ENCODE assay signal across 16 cellular contexts in the genomic region with DNA sequence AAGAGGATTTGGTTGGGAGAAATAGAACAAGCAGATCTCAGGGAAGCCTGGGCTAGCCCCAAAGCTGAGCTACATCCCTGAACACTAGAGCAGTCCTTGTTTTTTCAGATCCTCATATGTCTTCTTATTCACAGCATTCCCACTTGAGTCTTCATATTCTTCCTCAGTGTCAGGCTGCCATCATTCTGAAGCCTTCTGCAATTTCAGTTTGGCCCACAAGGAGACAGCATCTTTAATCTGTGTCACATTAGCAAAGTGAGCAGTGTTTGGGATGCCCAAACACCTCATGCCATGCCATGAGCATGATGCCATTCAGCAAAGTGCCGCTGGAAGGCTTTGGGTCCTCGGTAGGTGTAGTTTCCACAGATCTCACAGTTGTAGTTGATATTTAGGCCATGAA. TPM values are rescaled to one million over a fixed set of nuclear protein-coding genes. Genes with fewer than 3 reads are reported as not detected.
A peak's percentile ranks its signal among the peaks of the same experiment; 100 is the strongest.
DNase-seq lines count a peak whose midpoint lies in the region; ATAC-seq and TF ChIP-seq lines count a peak whose summit lies in the region.
"Had no signal": no experiment of that assay in that cellular context is flagged by ENCODE, and none has a peak within 500 bp of the region (broad histone marks: within the 10 kb centered on the region; RNA-seq: fewer than 3 reads in every experiment).

No MANE protein-coding gene starts in this region.

- POLR2A ChIA-PET in Panc1 (lab: Charles Lee), result no interaction called here

- H3K79me2 ChIP-seq in osteoblast (ENCODE audit: insufficient read depth, low read length), result no peaks in the 10 kb centered on the region
- no peaks in the 10 kb centered on the region for H3K79me2 ChIP-seq in MM.1S (ENCODE audit: low read length)

- H3K36me3 ChIP-seq in Panc1 (ENCODE audit: control insufficient read depth, insufficient read depth, low read length) (no peaks in the 10 kb centered on the region), endodermal cell (ENCODE audit: control insufficient read depth, insufficient read depth, low read length) (peaks cover 86% of the 10 kb centered on the region), osteoblast (ENCODE audit: insufficient read depth, low read length) (peaks cover 25% of the 10 kb centered on the region), MM.1S (replicated peaks; ENCODE audit: insufficient read depth, low read length) (no peaks in the 10 kb centered on the region)
- H3K36me3 ChIP-seq: SJSA1 had no signal

- H3K9ac ChIP-seq in endodermal cell (ENCODE audit: extremely low read depth, low read length, poor library complexity, severe bottlenecking) (no peak overlapping the region), MM.1S (ENCODE audit: low read length) (no peak overlapping the region)
- H3K9ac ChIP-seq: BLaER1, GM23248 had no signal

- H3K9me3 ChIP-seq in Panc1 (ENCODE audit: control insufficient read depth, insufficient read depth, low read depth, low read length) (no peaks in the 10 kb centered on the region), endodermal cell (ENCODE audit: control insufficient read depth, low read length) (no peaks in the 10 kb centered on the region), osteoblast (ENCODE audit: low read depth, low read length) (no peaks in the 10 kb centered on the region), MM.1S (replicated peaks; ENCODE audit: insufficient read depth, low read length) (no peaks in the 10 kb centered on the region)
- H3K9me3 ChIP-seq: BLaER1, SJSA1 had no signal

- peaks cover 35% of the 10 kb centered on the region for H3K36me3 Mint-ChIP-seq in endodermal cell (ENCODE audit: low read depth)

- in situ Hi-C loops in Panc1 (cut with HindIII; ENCODE audit: low pct_unique_long_range_greater_than_20kb, low sequenced_read_pairs), result no loop called here
- in situ Hi-C loops in KBM-7 (cut with MboI; ENCODE audit: low pct_unique_long_range_greater_than_20kb, low sequenced_read_pairs), result no loop called here

- H3K4me2 ChIP-seq in osteoblast (ENCODE audit: insufficient read depth, low read length) (no peak overlapping the region), MM.1S (ENCODE audit: low read depth, low read length) (no peak overlapping the region)
- H3K4me2 ChIP-seq: BLaER1 had no signal

- H3F3A ChIP-seq in MM.1S (ENCODE audit: insufficient read depth, low read length), result no peaks in the 10 kb centered on the region

- H3K27me3 ChIP-seq in Panc1 (ENCODE audit: control insufficient read depth, insufficient read depth, low read length), result 0 out of 2 replicates have a peak, but pooled peaks cover 3% of the 10 kb centered on the region
- H3K27me3 ChIP-seq in endodermal cell (ENCODE audit: control insufficient read depth, insufficient read depth, low read length, poor library complexity, severe bottlenecking), result no peaks in the 10 kb centered on the region
- no peaks in the 10 kb centered on the region for H3K27me3 ChIP-seq in osteoblast (ENCODE audit: insufficient read depth, low read length)
- H3K27me3 ChIP-seq in MM.1S (replicated peaks; ENCODE audit: insufficient read depth, low read length), result no peaks in the 10 kb centered on the region
- H3K27me3 ChIP-seq: BLaER1, SJSA1 had no signal

- intact Hi-C loops in Panc1 (cut with micrococcal nuclease; ENCODE audit: unreplicated experiment), result no loop called here

- H2AFZ ChIP-seq in osteoblast (ENCODE audit: low read length) (no peak overlapping the region), MM.1S (ENCODE audit: low read length) (no peak overlapping the region)
- H2AFZ ChIP-seq: GM23248 had no signal

- DNase-seq in Panc1 (ENCODE audit: low read depth, low spot score) (no peak), endodermal cell (no peak), osteoblast (ENCODE audit: insufficient read length, low spot score, missing footprints) (no peak), KBM-7 (no peak), MM.1S (no peak), GM03348 (ENCODE audit: low spot score) (no peak)
- DNase-seq: GM23248, NCI-H1930, NCI-H510A, T-helper 1 cell had no signal

- H3K4me1 ChIP-seq in Panc1 (ENCODE audit: control insufficient read depth, insufficient read depth, low read length), result no peaks in the 10 kb centered on the region
- no peaks in the 10 kb centered on the region for H3K4me1 ChIP-seq in endodermal cell (ENCODE audit: control insufficient read depth, insufficient read depth, low read length)
- peaks cover 21% of the 10 kb centered on the region for H3K4me1 ChIP-seq in osteoblast (ENCODE audit: insufficient read depth, low read length)
- H3K4me1 ChIP-seq in MM.1S (ENCODE audit: low read length), result no peaks in the 10 kb centered on the region
- H3K4me1 ChIP-seq: BLaER1, SJSA1 had no signal

- H3K27me3 Mint-ChIP-seq in endodermal cell (ENCODE audit: insufficient read depth), result no peaks in the 10 kb centered on the region

- TF ChIP-seq CTCF in GM12873 (IDR thresholded peaks at IDR 0.05; ENCODE audit: insufficient read depth, low read depth, low read length, missing control alignments) (peak; percentile 40), Panc1 (IDR thresholded peaks at IDR 0.05) (no peak), endodermal cell (conservative IDR thresholded peaks at IDR 0.05) (peak; percentile 53), osteoblast (IDR thresholded peaks at IDR 0.05; ENCODE audit: extremely low read depth, low read depth, low read length) (peak; percentile 23), MM.1S (IDR thresholded peaks at IDR 0.05; ENCODE audit: low read length) (no peak)

- H3K9me3 Mint-ChIP-seq in endodermal cell, result no peaks in the 10 kb centered on the region

- WGBS in endodermal cell (ENCODE audit: insufficient coverage in 1 of 2, insufficient read length in 1 of 2), 2 experiments, result 93 to 100% methylated on average over 2 of the region's 2 CpGs

- H3K27ac ChIP-seq in Panc1 (ENCODE audit: low read length) (no peak overlapping the region), endodermal cell (ENCODE audit: low read depth, low read length) (no peak overlapping the region), osteoblast (ENCODE audit: low read depth, low read length) (no peak overlapping the region), MM.1S (ENCODE audit: low read length) (no peak overlapping the region)
- H3K27ac ChIP-seq: BLaER1, GM23248, HL-60, RWPE1, SJSA1 had no signal

- H3K4me3 Mint-ChIP-seq in endodermal cell, result no peak overlapping the region

- H3K4me3 ChIP-seq in Panc1 (ENCODE audit: low read depth in 2 of 2, low read length in 2 of 2) (no peak overlapping the region), endodermal cell (ENCODE audit: low read length) (no peak overlapping the region), osteoblast (ENCODE audit: insufficient read depth, low read length) (no peak overlapping the region), MM.1S (ENCODE audit: low read length) (no peak overlapping the region)
- H3K4me3 ChIP-seq: BLaER1, GM23248, SJSA1 had no signal

- H3K27ac Mint-ChIP-seq in endodermal cell, result no peak overlapping the region

- H3K9me2 ChIP-seq in MM.1S (replicated peaks; ENCODE audit: insufficient read depth, low read length), result no peaks in the 10 kb centered on the region

- no TSS peak for BruUV-seq in Panc1 (replicated peaks; lab: Mats Ljungman, UMichigan)

- H4K20me1 ChIP-seq in osteoblast (ENCODE audit: insufficient read depth, low read length) (peaks cover 13% of the 10 kb centered on the region), MM.1S (ENCODE audit: insufficient read depth, low read length) (no peaks in the 10 kb centered on the region)
- H4K20me1 ChIP-seq: BLaER1 had no signal

- CTCF ChIA-PET in Panc1 (lab: Charles Lee), result interaction anchor here (0.5 kb wide), 1 partner anchor 109 kb away, joined by 3 read pairs; no protein-coding TSS in a partner anchor

- 0 out of 2 replicates have a peak, but pooled peaks have one; percentile 54 for ATAC-seq in Panc1

- H3K4me1 Mint-ChIP-seq in endodermal cell, result no peaks in the 10 kb centered on the region

RNA-seq across cellular contexts. Expression of a gene that starts 56.6 kb away (rescaled TPM):
- total RNA-seq in Panc1 (2021; ENCODE audit: unreplicated experiment), result 0.10 TPM
- polyA plus RNA-seq in Panc1 (2012; ENCODE audit: insufficient read length), result not detected
- total RNA-seq in endodermal cell, result under 1 TPM; 0.51 to 0.90 TPM
- polyA plus RNA-seq in endodermal cell (2013, experiment 1 of 2), result 3.9 TPM
- 3.1 TPM for polyA plus RNA-seq in endodermal cell (2013, experiment 2 of 2)
- under 0.01 TPM in 2 replicates for total RNA-seq in osteoblast
- total RNA-seq: G401, GM23248 had no signal

Comparison
In these comparisons a context has a peak if more than half of its experiments do, and no peak if none do; other contexts are left out.
1. CTCF ChIP-seq: peak in GM12873 (single experiment), endodermal cell (single experiment) and osteoblast (single experiment); none in Panc1 (single experiment) and MM.1S (single experiment).